27 cellular contexts compared by ENCODE assay signal in the genomic region with DNA sequence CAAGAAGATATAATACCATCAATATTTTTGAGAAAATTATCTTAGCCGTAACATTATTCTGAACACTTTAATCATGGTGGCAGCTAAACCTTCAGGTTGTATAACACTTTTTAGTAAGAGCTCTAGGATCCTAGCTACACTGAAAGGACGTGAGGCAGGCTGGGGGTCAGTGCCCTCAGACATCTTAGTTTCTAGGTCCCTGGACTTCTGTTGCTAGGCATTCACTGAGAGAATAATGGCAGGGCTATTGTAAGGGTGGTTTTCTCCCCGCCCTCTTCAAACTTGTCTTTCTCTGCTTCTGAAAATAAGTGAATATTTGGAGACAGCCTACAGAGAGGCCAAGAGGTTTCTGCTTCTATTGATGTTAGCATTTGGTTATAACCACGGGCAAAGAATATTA. TPM values are rescaled to one million over a fixed set of nuclear protein-coding genes. Genes with fewer than 3 reads are reported as not detected.
"Had no signal": no experiment of that assay in that cellular context is flagged by ENCODE, and none has a peak within 500 bp of the region (broad histone marks: within the 10 kb centered on the region; RNA-seq: fewer than 3 reads in every experiment).

No MANE protein-coding gene starts in this region.

- H3K4me1 ChIP-seq: Peyer's patch, SJCRH30 had no signal

- H3K4me2 ChIP-seq: SK-N-SH had no signal

- H3K4me3 ChIP-seq: cardiac muscle cell, Peyer's patch, SJCRH30 had no signal

- H3K36me3 ChIP-seq: brain microvascular endothelial cell, cardiac muscle cell, Peyer's patch, SJCRH30 had no signal

- H3K27me3 ChIP-seq: brain microvascular endothelial cell, cardiac muscle cell, Peyer's patch, SJCRH30 had no signal

- DNase-seq: activated B cell treated with CpG ODN at 0.5 μM for 24 hours; activated CD4-positive, alpha-beta memory T cell treated with anti-CD3 and anti-CD28 coated beads for 36 hours; activated CD4-positive, alpha-beta T cell treated with anti-CD3 and anti-CD28 coated beads for 1 hour; activated CD4-positive, alpha-beta T cell treated with anti-CD3 and anti-CD28 coated beads, Interleukin-2, amount 10 ng/mL, durations not matched to agents 24 days and 14 days; activated CD8-positive, alpha-beta memory T cell treated with anti-CD3 and anti-CD28 coated beads for 24 hours; activated effector memory CD4-positive, alpha-beta T cell treated with anti-CD3 and anti-CD28 coated beads, Interleukin-2, amount 50 U/mL, for 16 hours; activated naive CD4-positive, alpha-beta T cell treated with Interleukin-2 at 50 U/mL for 16 hours; activated naive CD8-positive, alpha-beta T cell treated with anti-CD3 and anti-CD28 coated beads, Interleukin-2, amount 50 U/mL, for 24 hours; activated T-cell treated with anti-CD3 and anti-CD28 coated beads, Interleukin-2, amount 50 U/mL, for 4 hours; amniotic stem cell; brain microvascular endothelial cell; Kasumi-1; KBM-7; NCI-H1105 treated with DMSO at 0.1 percent for 48 hours; NCI-H1436 treated with DMSO at 0.1 percent for 48 hours; NCI-H187 treated with DMSO at 0.1 percent for 48 hours; NCI-H2171 treated with DMSO at 0.1 percent for 48 hours; NCI-H510A treated with DMSO at 0.1 percent for 48 hours; Peyer's patch; Right ventricle myocardium superior; SJCRH30; SK-N-SH; SW 1271; T-helper 17 cell; T-helper 9 cell had no signal

- H3K9ac ChIP-seq: SK-N-SH had no signal

- H3K9me3 ChIP-seq: Peyer's patch, SJCRH30, SK-N-SH had no signal

- H3K9me2 ChIP-seq: SK-N-SH had no signal

- H3K27ac ChIP-seq: brain microvascular endothelial cell, cardiac muscle cell, Peyer's patch, RWPE1, SJCRH30 had no signal

RNA-seq across cellular contexts. Expression of a gene that starts 15.5 kb away (rescaled TPM):
- polyA plus RNA-seq: SK-N-SH had no signal
